8 cellular contexts compared by ENCODE assay signal in the genomic region with DNA sequence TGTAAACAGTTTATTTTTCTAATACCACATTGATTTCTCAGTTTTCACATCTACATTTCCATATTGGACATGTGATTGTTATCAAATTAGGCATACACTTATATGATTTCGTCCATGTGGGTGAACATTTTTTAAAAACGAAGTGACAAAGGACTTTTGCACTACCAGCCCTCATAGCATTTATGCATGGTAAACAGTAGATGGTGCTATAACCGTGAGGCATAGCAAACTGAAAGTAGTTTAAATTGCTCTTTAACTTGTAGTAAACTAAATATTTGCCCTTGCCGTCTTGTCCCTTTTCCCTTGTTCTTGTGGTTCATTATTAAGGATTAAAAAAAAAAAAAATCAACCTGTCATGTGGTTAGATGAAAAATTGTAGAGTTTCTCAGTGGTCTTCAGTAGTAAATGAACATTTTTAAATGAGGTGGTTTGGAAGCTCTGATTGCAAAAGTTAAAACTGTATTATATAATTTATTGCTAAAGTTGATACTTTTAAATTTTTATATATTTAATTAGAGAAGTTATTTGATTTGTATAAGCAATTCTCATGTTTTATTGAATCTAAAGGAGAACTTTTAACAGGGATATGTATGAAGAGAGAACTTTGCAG. TPM values are rescaled to one million over a fixed set of nuclear protein-coding genes. Genes with fewer than 3 reads are reported as not detected.
DNase-seq lines count a peak whose midpoint lies in the region; ATAC-seq, FAIRE-seq and TF ChIP-seq lines count a peak whose summit lies in the region.

No MANE protein-coding gene starts in this region.

- ATAC-seq in GM21423 (IDR thresholded peaks at IDR 0.05; ENCODE audit: unreplicated experiment): peak; percentile 92
- peak; percentile 67 for ATAC-seq in HG03575 (IDR thresholded peaks at IDR 0.05; ENCODE audit: extremely low read depth, insufficient number of reproducible peaks, low FRiP score, unreplicated experiment)
- peak; percentile 80 for ATAC-seq in Panc1

- H3K27ac ChIP-seq in Panc1 (ENCODE audit: low read length) (peak overlapping the region; percentile 46; the same call in 1 of the 2 replicates), liver (ENCODE audit: low read depth in 1 of 2, low read length in 2 of 2) (no peak overlapping the region), transverse colon (peak overlapping the region in 1 of 4 donors; percentile 35)

- in situ Hi-C loops in Panc1 (cut with HindIII; ENCODE audit: low pct_unique_long_range_greater_than_20kb, low sequenced_read_pairs): no loop called here
- in situ Hi-C loops in transverse colon (cut with MboI; ENCODE audit: low pct_ligation_motif_present in 1 of 4, low pct_unique_long_range_greater_than_20kb in 1 of 4, low sequenced_read_pairs in 3 of 4): no loop called here

- no TSS peak for BruUV-seq in Panc1 (replicated peaks; lab: Mats Ljungman, UMichigan)

- POLR2A ChIA-PET in Panc1 (lab: Charles Lee): interaction anchor here (0.6 kb wide), 1 partner anchor 65 kb away, joined by 3 read pairs; no protein-coding TSS in a partner anchor

- TF ChIP-seq CTCF in Panc1 (IDR thresholded peaks at IDR 0.05) (peak; percentile 88; the same call in 1 of the 2 replicates), liver (IDR thresholded peaks at IDR 0.05; ENCODE audit: low read depth, low read length, missing input control) (peak; percentile 72), transverse colon (IDR thresholded peaks at IDR 0.05) (peak; percentile 63 to 80 (median 76))

- CTCF ChIA-PET in Panc1 (lab: Charles Lee): no interaction called here

- WGBS in liver: under 1% methylated on average over 4 of the region's 4 CpGs
- WGBS in transverse colon (ENCODE audit: low coverage in 1 of 2), 2 donors: 0 to 3% methylated on average over 4 of the region's 4 CpGs

- H3K27me3 ChIP-seq in Panc1 (ENCODE audit: control insufficient read depth, insufficient read depth, low read length) (no peaks in the 10 kb centered on the region), liver (ENCODE audit: control insufficient read depth in 4 of 4, insufficient read depth in 4 of 4, low read length in 3 of 4) (no peaks in the 10 kb centered on the region), transverse colon (no peaks in the 10 kb centered on the region)

- DNase-seq in SIG-M5 treated with dmso at 0.1 percent for 504 hours (lab: John Stamatoyannopoulos, UW; ENCODE audit: unreplicated experiment) (peak; percentile 56), SIG-M5 (lab: John Stamatoyannopoulos, UW) (no peak), Panc1 (ENCODE audit: low read depth, low spot score) (peak; percentile 42), transverse colon (no peak)

- no peak for TF ChIP-seq POLR2A in transverse colon (IDR thresholded peaks at IDR 0.05)

- no peaks in the 10 kb centered on the region for H3K4me1 ChIP-seq in Panc1 (ENCODE audit: control insufficient read depth, insufficient read depth, low read length)
- H3K4me1 ChIP-seq in liver (ENCODE audit: control insufficient read depth in 4 of 4, insufficient read depth in 4 of 4, low read length in 3 of 4): peaks cover 0 to 11% (median 5%) of the 10 kb centered on the region in 4 donors
- peaks cover 0 to 13% (median 2%) of the 10 kb centered on the region in 4 donors for H3K4me1 ChIP-seq in transverse colon

- H3K4me3 ChIP-seq in Panc1 (ENCODE audit: low read depth in 2 of 2, low read length in 2 of 2) (no peak overlapping the region; a peak in 1 of 4 replicates), liver (ENCODE audit: low read depth in 1 of 3, low read length in 3 of 3) (peak overlapping the region in 2 of 3 donors; percentile 28 to 48), transverse colon (peak overlapping the region in 1 of 4 donors; percentile 26)

- TF ChIP-seq EP300 in transverse colon (IDR thresholded peaks at IDR 0.05; ENCODE audit: low read depth): no peak

- peak; percentile 93 for FAIRE-seq in colon (lab: Jason Lieb, UNC)

- peak; percentile 94 to 95 for TF ChIP-seq RAD21 in liver (IDR thresholded peaks at IDR 0.05)

- intact Hi-C loops in Panc1 (cut with micrococcal nuclease; ENCODE audit: unreplicated experiment): loop anchor here (2.0 kb wide), 1 partner anchor 64 kb away; no protein-coding TSS in a partner anchor
- intact Hi-C loops in transverse colon (cut with DNase I; ENCODE audit: low total_unique reads): loop anchor here (5.0 kb wide), 1 partner anchor 63 kb away; no protein-coding TSS in a partner anchor

- H3K9ac ChIP-seq in liver (ENCODE audit: low read depth in 1 of 2, low read length in 2 of 2): peak overlapping the region; percentile 52 to 76

- H3K36me3 ChIP-seq in Panc1 (ENCODE audit: control insufficient read depth, insufficient read depth, low read length) (no peaks in the 10 kb centered on the region), liver (ENCODE audit: control insufficient read depth in 4 of 4, insufficient read depth in 3 of 4, low read depth in 1 of 4, low read length in 3 of 4) (no peaks in the 10 kb centered on the region), transverse colon (no peaks in the 10 kb centered on the region)

- H3K9me3 ChIP-seq in Panc1 (ENCODE audit: control insufficient read depth, insufficient read depth, low read depth, low read length) (no peaks in the 10 kb centered on the region), liver (ENCODE audit: control insufficient read depth in 4 of 4, low read length in 3 of 4) (no peaks in the 10 kb centered on the region), transverse colon (no peaks in the 10 kb centered on the region)

TF ChIP-seq in liver, 16 proteins besides CTCF, POLR2A, EP300 and RAD21:
- no peak for TF ChIP-seq HNF4G (IDR thresholded peaks at IDR 0.05)
- TF ChIP-seq, protein P1, sequence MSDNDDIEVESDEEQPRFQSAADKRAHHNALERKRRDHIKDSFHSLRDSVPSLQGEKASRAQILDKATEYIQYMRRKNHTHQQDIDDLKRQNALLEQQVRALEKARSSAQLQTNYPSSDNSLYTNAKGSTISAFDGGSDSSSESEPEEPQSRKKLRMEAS (IDR thresholded peaks at IDR 0.05): no peak
- no peak for TF ChIP-seq TAF1 (conservative IDR thresholded peaks at IDR 0.05)
- TF ChIP-seq SP1 (IDR thresholded peaks at IDR 0.05): peak; percentile 45
- TF ChIP-seq YY1 (IDR thresholded peaks at IDR 0.05): peak; percentile 8
- TF ChIP-seq, protein P2, sequence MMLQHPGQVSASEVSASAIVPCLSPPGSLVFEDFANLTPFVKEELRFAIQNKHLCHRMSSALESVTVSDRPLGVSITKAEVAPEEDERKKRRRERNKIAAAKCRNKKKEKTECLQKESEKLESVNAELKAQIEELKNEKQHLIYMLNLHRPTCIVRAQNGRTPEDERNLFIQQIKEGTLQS (IDR thresholded peaks at IDR 0.05): no peak
- TF ChIP-seq HNF4A (conservative IDR thresholded peaks at IDR 0.05): peak; percentile 22 to 44

RNA-seq across cellular contexts. Expression of a gene that starts 24.0 kb away (rescaled TPM):
- total RNA-seq in Panc1 (2021; ENCODE audit: unreplicated experiment) (not detected), liver (not detected), transverse colon (10 to 100 TPM in 2 of 4 donors, 1 to 10 TPM in 2; 4.9 to 23.5 (median 11.7) TPM)
- not detected for polyA plus RNA-seq in Panc1 (2012; ENCODE audit: insufficient read length)
- under 1 TPM in 1 of 2 donors, not detected in 1; 0.18 TPM for polyA plus RNA-seq in liver

RNA-seq across cellular contexts. Expression of a gene that starts 24.5 kb away (rescaled TPM):
- total RNA-seq in Panc1 (2021; ENCODE audit: unreplicated experiment) (26.6 TPM), liver (1 to 10 TPM; 3.1 to 3.9 TPM), transverse colon (1 to 10 TPM in 3 of 4 donors, under 1 TPM in 1; 0.80 to 4.9 (median 3.6) TPM)
- 17.8 TPM for polyA plus RNA-seq in Panc1 (2012; ENCODE audit: insufficient read length)
- 1 to 10 TPM; 3.0 to 5.8 TPM for polyA plus RNA-seq in liver

RNA-seq across cellular contexts. Expression of a gene that starts 30.7 kb away (rescaled TPM):
- total RNA-seq in Panc1 (2021; ENCODE audit: unreplicated experiment) (16.8 TPM), liver (100 to 1,000 TPM; 123 to 252 TPM), transverse colon (10 to 100 TPM in 2 of 4 donors, 1 to 10 TPM in 2; 2.2 to 25.5 (median 12.9) TPM)
- 11.4 TPM for polyA plus RNA-seq in Panc1 (2012; ENCODE audit: insufficient read length)
- 100 to 1,000 TPM in 1 of 2 donors, 10 to 100 TPM in 1; 88.9 to 162 TPM for polyA plus RNA-seq in liver

RNA-seq across cellular contexts. Expression of a gene that starts 58.3 kb away (rescaled TPM):
- 2.7 TPM for total RNA-seq in Panc1 (2021; ENCODE audit: unreplicated experiment)
- polyA plus RNA-seq in Panc1 (2012; ENCODE audit: insufficient read length): 2.2 TPM
- 1 to 10 TPM; 2.6 to 3.9 TPM for total RNA-seq in liver
- 1 to 10 TPM; 2.3 to 2.4 TPM for polyA plus RNA-seq in liver
- total RNA-seq in transverse colon: 10 to 100 TPM in 1 of 4 donors, 1 to 10 TPM in 3; 6.0 to 16.7 (median 6.6) TPM

RNA-seq across cellular contexts. Expression of a gene that starts 58.5 kb away (rescaled TPM):
- total RNA-seq in Panc1 (2021; ENCODE audit: unreplicated experiment) (14.4 TPM), liver (10 to 100 TPM; 11.1 to 14.6 TPM), transverse colon (10 to 100 TPM; 10.3 to 27.9 (median 19.0) TPM)
- 5.3 TPM for polyA plus RNA-seq in Panc1 (2012; ENCODE audit: insufficient read length)
- polyA plus RNA-seq in liver: 1 to 10 TPM; 3.8 to 5.1 TPM

Comparison
In these comparisons a context has a peak if more than half of its experiments do, and no peak if none do; other contexts are left out.
1. DNase-seq: peak in SIG-M5 treated with dmso at 0.1 percent for 504 hours (single experiment) and Panc1 (single experiment); none in SIG-M5 (single experiment) and transverse colon (single experiment).
2. H3K4me3 ChIP-seq: peak in liver (2 of 3); none in Panc1 (0 of 2).
3. Peak in every context shown above with its lines, with median percentiles within 50 percentile points of each other: ATAC-seq and CTCF ChIP-seq.